Comparison of ENCODE assay signal across 8 cellular contexts in genomic region chr14:75428230-75429104, GRCh38. TPM values are rescaled to one million over a fixed set of nuclear protein-coding genes. Genes with fewer than 3 reads are reported as not detected.
DNase-seq lines count a peak whose midpoint lies in the region; ATAC-seq and TF ChIP-seq lines count a peak whose summit lies in the region.

No MANE protein-coding gene starts in this region.

- H3K36me3 ChIP-seq in SK-N-SH (replicated peaks in 1 of 2; ENCODE audit: control insufficient read depth in 1 of 2, insufficient read depth in 2 of 2, low read length in 1 of 2): peaks cover under 1 to 5% of the 10 kb centered on the region in 2 experiments
- H3K36me3 ChIP-seq in lower lobe of right lung: peaks cover 16% of the 10 kb centered on the region

- H3K4me3 ChIP-seq in HFF-Myc (replicated peaks; ENCODE audit: low read depth, low read length): peak overlapping the region; percentile 60
- peak overlapping the region; percentile 68 to 80 for H3K4me3 ChIP-seq in SK-N-SH (ENCODE audit: low read depth in 2 of 2, low read length in 1 of 2)
- H3K4me3 ChIP-seq in lower lobe of right lung: peak overlapping the region; percentile 69

- H3K9ac ChIP-seq in SK-N-SH: peak overlapping the region; percentile 72

- CTCF ChIA-PET in GM10248 (lab: Yijun Ruan, JAX): interaction anchor here (1.4 to 4.7 kb wide), 2 partner anchors 12 to 121 kb away, joined by 5 to 21 read pairs; no protein-coding TSS in a partner anchor
- CTCF ChIA-PET in SK-N-SH (lab: Yijun Ruan, JAX): interaction anchor here (1.0 to 3.8 kb wide), 7 partner anchors 12 to 133 kb away, joined by 4 to 20 read pairs (median 5); no protein-coding TSS in a partner anchor

- 10% methylated on average over 23 of the region's 64 CpGs for WGBS in SK-N-SH (ENCODE audit: low lambda C conversion rate)

- H3K27me3 Mint-ChIP-seq in dendritic cell treated with granulocyte-macrophage colony-stimulating factor and Interleukin-4, amounts not matched to agents 40 ng/mL and 50 ng/mL, for 4 days: no peaks in the 10 kb centered on the region

- DNase-seq in GM10248 (ENCODE audit: extremely low spot score): peak; percentile 53
- DNase-seq in HFF-Myc (ENCODE audit: extremely low read depth, low read depth): no peak
- peak; percentile 73 for DNase-seq in SK-N-SH
- DNase-seq in lower lobe of right lung: peak; percentile 76
- no peak for DNase-seq in SW 1271 (lab: John Stamatoyannopoulos, UW)

- H3K4me1 Mint-ChIP-seq in dendritic cell treated with granulocyte-macrophage colony-stimulating factor and Interleukin-4, amounts not matched to agents 40 ng/mL and 50 ng/mL, for 4 days (ENCODE audit: low read depth): peaks cover 49% of the 10 kb centered on the region

- no peaks in the 10 kb centered on the region for H3F3A ChIP-seq in SK-N-SH (replicated peaks; ENCODE audit: insufficient read depth)

- H3K27me3 ChIP-seq in SK-N-SH (ENCODE audit: insufficient read depth): no peaks in the 10 kb centered on the region
- H3K27me3 ChIP-seq in lower lobe of right lung (ENCODE audit: low read depth): no peaks in the 10 kb centered on the region

- no peaks in the 10 kb centered on the region for H3K9me2 ChIP-seq in SK-N-SH

- peak overlapping the region; percentile 59; the same call in 1 of the 2 replicates for H2AFZ ChIP-seq in SK-N-SH (ENCODE audit: low read depth)

- POLR2A ChIA-PET in GM10248 (lab: Yijun Ruan, JAX): interaction anchor here (0.5 to 0.7 kb wide), 3 partner anchors 18 to 244 kb away, joined by 3 to 4 read pairs (median 3); no protein-coding TSS in a partner anchor
- POLR2A ChIA-PET in SK-N-SH (lab: Yijun Ruan, JAX): interaction anchor here (1.0 kb wide), 1 partner anchor 120 kb away, joined by 4 read pairs; no protein-coding TSS in a partner anchor

- TF ChIP-seq EP300 in SK-N-SH (IDR thresholded peaks at IDR 0.05; ENCODE audit: borderline replicate concordance in 1 of 2, low read depth in 1 of 2, low read length in 1 of 2): no peak

- peaks cover 21% of the 10 kb centered on the region for H3K36me3 Mint-ChIP-seq in dendritic cell treated with granulocyte-macrophage colony-stimulating factor and Interleukin-4, amounts not matched to agents 40 ng/mL and 50 ng/mL, for 4 days (ENCODE audit: low read depth)

- H3K4me1 ChIP-seq in SK-N-SH (ENCODE audit: control insufficient read depth in 1 of 2, insufficient read depth in 2 of 2, low read depth in 1 of 2, low read length in 1 of 2) (peaks cover 7 to 39% of the 10 kb centered on the region in 2 experiments; a peak in 2 of 4 replicates), lower lobe of right lung (peaks cover 46% of the 10 kb centered on the region)

- no peak for TF ChIP-seq CTCF in GM10248 (IDR thresholded peaks at IDR 0.05; ENCODE audit: control extremely low read depth, extremely low read depth, low read depth, missing control alignments)
- no peak for TF ChIP-seq CTCF in HFF-Myc (IDR thresholded peaks at IDR 0.05; ENCODE audit: low read depth, low read length, missing control alignments)
- no peak for TF ChIP-seq CTCF in SK-N-SH (IDR thresholded peaks at IDR 0.05)
- no peak for TF ChIP-seq CTCF in lower lobe of right lung (IDR thresholded peaks at IDR 0.05)

- ATAC-seq in lower lobe of right lung: peak; percentile 29 to 34
- ATAC-seq in GM21786 (IDR thresholded peaks at IDR 0.05; ENCODE audit: unreplicated experiment): no peak

- TF ChIP-seq RAD21 in SK-N-SH (IDR thresholded peaks at IDR 0.05; ENCODE audit: low read length): no peak

- peaks cover 45% of the 10 kb centered on the region for H3K79me2 ChIP-seq in SK-N-SH (ENCODE audit: insufficient read depth)

- H3K9me3 ChIP-seq in SK-N-SH (no peaks in the 10 kb centered on the region), lower lobe of right lung (no peaks in the 10 kb centered on the region)

- peak overlapping the region; percentile 93 for H3K4me2 ChIP-seq in SK-N-SH

- intact Hi-C loops in dendritic cell treated with granulocyte-macrophage colony-stimulating factor and Interleukin-4, amounts not matched to agents 40 ng/mL and 50 ng/mL, for 4 days (cut with micrococcal nuclease): loop anchor here (5.0 to 10.0 kb wide), 2 partner anchors 46 to 294 kb away; no protein-coding TSS in a partner anchor
- intact Hi-C loops in lower lobe of right lung (cut with DNase I): no loop called here

- peak overlapping the region; percentile 81 for H3K27ac Mint-ChIP-seq in dendritic cell treated with granulocyte-macrophage colony-stimulating factor and Interleukin-4, amounts not matched to agents 40 ng/mL and 50 ng/mL, for 4 days

- H3K27ac ChIP-seq in SK-N-SH (ENCODE audit: low read depth in 2 of 2, low read length in 1 of 2) (peak overlapping the region in 1 of 2 experiments; percentile 22; a peak in 1 of 4 replicates), lower lobe of right lung (peak overlapping the region; percentile 83), temporal lobe (ENCODE audit: low read depth, low read length) (peak overlapping the region; percentile 58)

- H3K4me3 Mint-ChIP-seq in dendritic cell treated with granulocyte-macrophage colony-stimulating factor and Interleukin-4, amounts not matched to agents 40 ng/mL and 50 ng/mL, for 4 days: peak overlapping the region; percentile 78

- peaks cover 46% of the 10 kb centered on the region for H4K20me1 ChIP-seq in SK-N-SH (ENCODE audit: insufficient read depth)

- H3K9me3 Mint-ChIP-seq in dendritic cell treated with granulocyte-macrophage colony-stimulating factor and Interleukin-4, amounts not matched to agents 40 ng/mL and 50 ng/mL, for 4 days: no peaks in the 10 kb centered on the region

TF ChIP-seq in SK-N-SH, 30 proteins besides CTCF, POLR2A, EP300 and RAD21:
- TF ChIP-seq TEAD4 (IDR thresholded peaks at IDR 0.05; ENCODE audit: borderline replicate concordance, insufficient read depth) (no peak), RFX5 (IDR thresholded peaks at IDR 0.05; ENCODE audit: low read length) (no peak), USF2 (IDR thresholded peaks at IDR 0.05; ENCODE audit: borderline replicate concordance, low read depth, low read length) (no peak), MXI1 (IDR thresholded peaks at IDR 0.05; ENCODE audit: low read depth, low read length) (no peak), RXRA (IDR thresholded peaks at IDR 0.05; ENCODE audit: borderline replicate concordance, low read depth) (no peak)
- TF ChIP-seq, protein P1, sequence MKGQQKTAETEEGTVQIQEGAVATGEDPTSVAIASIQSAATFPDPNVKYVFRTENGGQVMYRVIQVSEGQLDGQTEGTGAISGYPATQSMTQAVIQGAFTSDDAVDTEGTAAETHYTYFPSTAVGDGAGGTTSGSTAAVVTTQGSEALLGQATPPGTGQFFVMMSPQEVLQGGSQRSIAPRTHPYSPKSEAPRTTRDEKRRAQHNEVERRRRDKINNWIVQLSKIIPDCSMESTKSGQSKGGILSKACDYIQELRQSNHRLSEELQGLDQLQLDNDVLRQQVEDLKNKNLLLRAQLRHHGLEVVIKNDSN (IDR thresholded peaks at IDR 0.05; ENCODE audit: borderline replicate concordance, low read depth): no peak

RNA-seq across cellular contexts. Expression of gene JDP2, which starts 0.6 kb away (rescaled TPM):
- 21.1 and 22.3 TPM in 2 replicates for polyA plus RNA-seq in SK-N-SH (2012; rRNA removed)
- 21.9 and 22.5 TPM in 2 replicates for polyA plus RNA-seq in SK-N-SH (2012; cell fraction: cytosol; rRNA removed)
- 12.9 and 14.8 TPM in 2 replicates for polyA plus RNA-seq in SK-N-SH (2012; cell fraction: nucleus; rRNA removed)
- 59.2 TPM for total RNA-seq in lower lobe of right lung
- total RNA-seq in temporal lobe: 3.2 TPM

Comparison
In these comparisons a context has a peak if more than half of its experiments do, and no peak if none do; other contexts are left out.
1. DNase-seq: peak in GM10248 (single experiment), SK-N-SH (single experiment) and lower lobe of right lung (single experiment); none in HFF-Myc (single experiment) and SW 1271 (0 of 2).
2. RNA of gene JDP2, which starts 0.6 kb away (total RNA-seq): 59.2 TPM in lower lobe of right lung (single experiment); 3.2 TPM in temporal lobe (single experiment); every median in the first group is over 10 times any median in the second.
3. Peak in every context shown above with its lines, with median percentiles within 50 percentile points of each other: H3K4me3 ChIP-seq.